ENCODE assay signal across 1 cellular context in the genomic region with DNA sequence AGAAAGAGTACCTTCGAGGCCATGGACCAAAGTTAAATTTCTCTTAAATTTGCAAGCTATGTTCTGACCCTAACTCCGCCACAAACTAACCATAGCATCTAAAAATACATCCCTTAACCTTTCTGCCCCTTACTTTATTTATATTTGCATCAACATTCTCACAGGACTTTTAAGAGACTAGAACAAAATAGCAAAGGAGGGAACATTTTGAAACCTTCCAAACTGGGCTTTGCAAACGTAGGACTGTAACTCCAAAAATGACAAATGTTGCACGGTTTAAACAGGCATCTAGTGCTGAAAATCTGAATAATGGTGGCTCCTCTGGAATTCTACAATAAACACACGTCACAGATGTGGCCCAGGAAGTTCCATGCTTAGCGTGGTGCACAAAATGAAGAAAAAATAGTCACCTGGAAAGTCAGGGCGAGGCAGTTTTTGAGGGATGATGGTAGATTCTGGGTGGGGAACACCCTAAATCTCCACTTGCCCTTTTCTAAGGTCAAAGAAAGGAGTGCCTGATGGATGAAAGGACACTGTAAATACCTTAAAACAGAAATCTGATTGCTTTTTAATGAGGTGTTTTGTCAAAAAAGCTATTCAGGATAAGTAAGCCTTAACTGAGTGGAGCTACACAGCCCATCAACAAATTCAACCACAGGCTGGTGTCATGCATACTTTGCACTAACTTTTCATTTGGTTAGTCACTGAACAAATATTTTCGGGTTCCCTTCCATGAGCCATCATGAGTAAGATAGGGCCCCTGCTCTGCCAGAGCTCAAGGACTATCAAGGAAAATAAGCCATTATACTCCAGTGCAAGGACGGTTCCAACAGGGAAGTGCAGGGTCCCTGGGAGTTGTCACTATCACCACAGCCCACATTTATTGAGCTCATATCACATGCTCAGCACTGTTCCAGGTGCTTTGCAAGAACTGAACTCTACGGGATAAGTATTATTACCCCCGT.
TF ChIP-seq lines count a peak whose summit lies in the region.

No MANE protein-coding gene starts in this region.

TF ChIP-seq in HCT116, 20 proteins besides CTCF, POLR2A, EP300 and RAD21 (continued from another document):
- TF ChIP-seq, protein P1, sequence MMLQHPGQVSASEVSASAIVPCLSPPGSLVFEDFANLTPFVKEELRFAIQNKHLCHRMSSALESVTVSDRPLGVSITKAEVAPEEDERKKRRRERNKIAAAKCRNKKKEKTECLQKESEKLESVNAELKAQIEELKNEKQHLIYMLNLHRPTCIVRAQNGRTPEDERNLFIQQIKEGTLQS (IDR thresholded peaks at IDR 0.05), result no peak
